19 cellular contexts compared by ENCODE assay signal in genomic region chr13:29861694-29862110, GRCh38. TPM values are rescaled to one million over a fixed set of nuclear protein-coding genes. Genes with fewer than 3 reads are reported as not detected.
A peak's percentile ranks its signal among the peaks of the same experiment; 100 is the strongest.
DNase-seq lines count a peak whose midpoint lies in the region; ATAC-seq lines count a peak whose summit lies in the region.
"Had no signal": no experiment of that assay in that cellular context is flagged by ENCODE, and none has a peak within 500 bp of the region (broad histone marks: within the 10 kb centered on the region; RNA-seq: fewer than 3 reads in every experiment).

No MANE protein-coding gene starts in this region.

- DNase-seq in AG20443 (ENCODE audit: low spot score) (peak; percentile 89), M059J (ENCODE audit: low read depth) (peak; percentile 91), epithelial cell of prostate (ENCODE audit: low read depth, low spot score) (peak; percentile 12), myocyte (ENCODE audit: low read depth) (peak; percentile 88), left cardiac atrium (no peak)
- DNase-seq in activated CD4-positive, alpha-beta T cell treated with anti-CD3 and anti-CD28 coated beads for 48 hours: no peak
- DNase-seq: activated CD4-positive, alpha-beta memory T cell treated with anti-CD3 and anti-CD28 coated beads, Interleukin-2, amount 10 ng/mL, durations not matched to agents 7 days and 5 days; C1 segment of cervical spinal cord; cerebellar nuclear complex; KBM-7; naive thymus-derived CD4-positive, alpha-beta T cell; NCI-H146; NCI-H526; RPMI8226; stimulated activated naive CD8-positive, alpha-beta T cell treated with anti-CD3 and anti-CD28 coated beads, Interleukin-15, Interleukin-2, amounts not matched to agents 100 U/mL and 50 U/mL, for 24 hours; T-helper 9 cell had no signal

- ATAC-seq in left cardiac atrium: no peak
- ATAC-seq in GM21423 (IDR thresholded peaks at IDR 0.05; ENCODE audit: unreplicated experiment): no peak
- no peak for ATAC-seq in GM18873 (IDR thresholded peaks at IDR 0.05; ENCODE audit: low FRiP score, unreplicated experiment)
- ATAC-seq: naive thymus-derived CD4-positive, alpha-beta T cell; stimulated activated naive CD8-positive, alpha-beta T cell treated with anti-CD3 and anti-CD28 coated beads, Interleukin-15, Interleukin-2, amounts not matched to agents 100 U/mL and 50 U/mL, for 24 hours had no signal

- intact Hi-C loops in left cardiac atrium (cut with DNase I): no loop called here

- H3K27ac ChIP-seq in epithelial cell of prostate: peak overlapping the region; percentile 58
- H3K27ac ChIP-seq: right atrium auricular region had no signal

RNA-seq across cellular contexts. Expression of gene UBL3, which starts 11.3 kb away (rescaled TPM):
- 12.9 and 18.5 TPM in 2 replicates for total RNA-seq in M059J (2014; rRNA removed; shearing (Covaris generic))
- total RNA-seq in myocyte (24.9 and 27.4 TPM in 2 replicates), left cardiac atrium (10 to 100 TPM; 21.9 to 22.3 TPM)
- polyA plus RNA-seq in myocyte (2012): 21.8 TPM

Comparison
In these comparisons a context has a peak if more than half of its experiments do, and no peak if none do; other contexts are left out.
1. DNase-seq: peak in AG20443 (single experiment), M059J (single experiment), epithelial cell of prostate (single experiment) and myocyte (single experiment); none in activated CD4-positive, alpha-beta T cell treated with anti-CD3 and anti-CD28 coated beads for 48 hours (single experiment) and left cardiac atrium (single experiment).